ENCODE assay signal across 1 cellular context in genomic region chr19:44908074-44908835, GRCh38.
TF ChIP-seq lines count a peak whose summit lies in the region.

No MANE protein-coding gene starts in this region.

TF ChIP-seq in HEK293, 187 proteins besides CTCF, POLR2A, EP300 and RAD21:
- no peak for TF ChIP-seq ZNF777 (tag by site-specific recombination; IDR thresholded peaks at IDR 0.05; ENCODE audit: borderline replicate concordance)
- TF ChIP-seq ZNF121 (tag by site-specific recombination; IDR thresholded peaks at IDR 0.05): peak; percentile 58; the same call in 1 of the 2 replicates
